ENCODE assay signal across 10 cellular contexts in the genomic region with DNA sequence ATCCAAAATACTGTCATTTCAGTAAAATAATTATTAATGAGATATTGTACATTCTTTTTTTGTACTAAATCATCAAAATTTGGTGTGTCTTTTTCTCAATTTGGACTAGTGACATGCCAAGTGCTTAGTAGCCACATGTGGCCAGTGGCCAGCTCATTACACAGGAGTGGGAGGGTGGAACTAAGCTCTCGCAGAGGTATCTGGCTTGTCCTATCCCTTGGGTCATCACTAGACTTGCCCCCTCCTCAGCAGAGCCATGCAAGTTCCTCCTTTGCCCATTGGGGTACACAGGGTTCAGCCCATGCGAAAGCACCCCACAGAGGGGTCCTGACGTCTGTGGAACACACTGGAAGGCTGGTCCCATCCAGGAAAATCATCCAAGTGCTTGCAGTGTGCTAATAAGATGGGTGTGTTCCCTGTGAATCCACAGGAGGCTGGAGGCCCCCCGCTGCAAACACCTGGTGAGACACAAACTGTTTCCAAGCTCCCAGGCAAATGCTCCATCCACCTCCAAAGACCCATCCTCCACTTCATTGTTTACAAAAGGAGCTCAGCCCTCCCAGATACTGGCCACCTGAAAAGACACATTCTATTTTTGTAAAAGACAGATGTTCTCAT. TPM values are rescaled to one million over a fixed set of nuclear protein-coding genes. Genes with fewer than 3 reads are reported as not detected.
DNase-seq lines count a peak whose midpoint lies in the region; ATAC-seq and TF ChIP-seq lines count a peak whose summit lies in the region.
"Had no signal": no experiment of that assay in that cellular context is flagged by ENCODE, and none has a peak within 500 bp of the region (broad histone marks: within the 10 kb centered on the region; RNA-seq: fewer than 3 reads in every experiment).

No MANE protein-coding gene starts in this region.

- H3K9me3 ChIP-seq in A673 (ENCODE audit: low read depth, low read length, poor library complexity, severe bottlenecking) = no peaks in the 10 kb centered on the region
- no peaks in the 10 kb centered on the region for H3K9me3 ChIP-seq in SJCRH30 (replicated peaks)

- POLR2A ChIA-PET in A673 (lab: Charles Lee; ENCODE audit: low non-redundant PET) = no interaction called here

- H3K9me3 Mint-ChIP-seq in stimulated activated naive B cell treated with anti-CD40 and anti-IgM and Interleukin-4, amounts not matched to agents 10 μg/mL and 1 μg/mL and 100 μg/mL, for 72 hours = no peaks in the 10 kb centered on the region

- peak; percentile 37 for DNase-seq in activated CD8-positive, alpha-beta memory T cell treated with anti-CD3 and anti-CD28 coated beads for 24 hours
- no peak for DNase-seq in activated CD8-positive, alpha-beta memory T cell treated with anti-CD3 and anti-CD28 coated beads, Interleukin-2, amount 50 U/mL, for 4 hours
- DNase-seq in RKO (ENCODE audit: low spot score) = peak; percentile 94
- no peak for DNase-seq in fibroblast of pulmonary artery (ENCODE audit: low read depth)
- no peak for DNase-seq in stimulated activated naive B cell treated with anti-CD40 and anti-IgM and Interleukin-4, amounts not matched to agents 10 μg/mL and 1 μg/mL and 100 μg/mL, for 72 hours
- DNase-seq in A673 (ENCODE audit: low spot score) = no peak
- DNase-seq in NCI-H510A (lab: John Stamatoyannopoulos, UW) = no peak
- DNase-seq in SJCRH30 = no peak
- DNase-seq: erythroblast, NCI-H2081 had no signal

- TF ChIP-seq CTCF in fibroblast of pulmonary artery (IDR thresholded peaks at IDR 0.05; ENCODE audit: low read length, missing control alignments) (no peak), A673 (conservative IDR thresholded peaks at IDR 0.05; ENCODE audit: low read depth, low read length) (no peak)

- peaks cover 44 to 70% of the 10 kb centered on the region in 2 donors for H3K4me1 Mint-ChIP-seq in stimulated activated naive B cell treated with anti-CD40 and anti-IgM and Interleukin-4, amounts not matched to agents 10 μg/mL and 1 μg/mL and 100 μg/mL, for 72 hours

- H3K4me3 Mint-ChIP-seq in stimulated activated naive B cell treated with anti-CD40 and anti-IgM and Interleukin-4, amounts not matched to agents 10 μg/mL and 1 μg/mL and 100 μg/mL, for 72 hours = peak overlapping the region; percentile 87 to 91

- H3K4me3 ChIP-seq in fibroblast of pulmonary artery (replicated peaks; ENCODE audit: low read depth, low read length) (peak overlapping the region; percentile 77), A673 (ENCODE audit: low read depth, low read length, poor library complexity, severe bottlenecking) (no peak overlapping the region), SJCRH30 (no peak overlapping the region)

- ATAC-seq in stimulated activated naive B cell treated with anti-CD40 and anti-IgM and Interleukin-4, amounts not matched to agents 10 μg/mL and 1 μg/mL and 100 μg/mL, for 72 hours (replicated peaks) = no peak

- BruUV-seq in A673 (replicated peaks; lab: Mats Ljungman, UMichigan) = no TSS peak

- H3K36me3 ChIP-seq in A673 (ENCODE audit: insufficient read depth, low read length, poor library complexity, severe bottlenecking) = no peaks in the 10 kb centered on the region
- no peaks in the 10 kb centered on the region for H3K36me3 ChIP-seq in SJCRH30

- peaks cover 63% of the 10 kb centered on the region for H3K27me3 ChIP-seq in A673 (replicated peaks; ENCODE audit: insufficient read depth, low read depth, low read length, poor library complexity)
- no peaks in the 10 kb centered on the region for H3K27me3 ChIP-seq in SJCRH30

- no peak overlapping the region for H3K27ac Mint-ChIP-seq in stimulated activated naive B cell treated with anti-CD40 and anti-IgM and Interleukin-4, amounts not matched to agents 10 μg/mL and 1 μg/mL and 100 μg/mL, for 72 hours

- intact Hi-C loops in A673 (cut with micrococcal nuclease; ENCODE audit: unreplicated experiment) = no loop called here

- H3K27me3 Mint-ChIP-seq in stimulated activated naive B cell treated with anti-CD40 and anti-IgM and Interleukin-4, amounts not matched to agents 10 μg/mL and 1 μg/mL and 100 μg/mL, for 72 hours = peaks cover 23% of the 10 kb centered on the region in 2 donors

- H3K27ac ChIP-seq in A673 (ENCODE audit: low read depth, low read length, poor library complexity, severe bottlenecking) (no peak overlapping the region), SJCRH30 (no peak overlapping the region)

- H3K4me1 ChIP-seq in A673 (ENCODE audit: insufficient read depth, low read length, poor library complexity, severe bottlenecking) (no peaks in the 10 kb centered on the region), SJCRH30 (peaks cover 6% of the 10 kb centered on the region; the same call in 1 of the 2 replicates)

- H3K36me3 Mint-ChIP-seq in stimulated activated naive B cell treated with anti-CD40 and anti-IgM and Interleukin-4, amounts not matched to agents 10 μg/mL and 1 μg/mL and 100 μg/mL, for 72 hours = peaks cover 7 to 11% of the 10 kb centered on the region in 2 donors

- CTCF ChIA-PET in A673 (lab: Charles Lee) = no interaction called here

RNA-seq across cellular contexts. Expression of a gene that starts 1.3 kb away (rescaled TPM):
- 0.47 and 0.79 TPM in 2 replicates for total RNA-seq in A673 (2021)
- not detected in 2 replicates for total RNA-seq in SJCRH30 (2014; rRNA removed; shearing (Covaris generic))

Comparison
In these comparisons a context has a peak if more than half of its experiments do, and no peak if none do; other contexts are left out.
1. DNase-seq: peak in activated CD8-positive, alpha-beta memory T cell treated with anti-CD3 and anti-CD28 coated beads for 24 hours (single experiment) and RKO (single experiment); none in activated CD8-positive, alpha-beta memory T cell treated with anti-CD3 and anti-CD28 coated beads, Interleukin-2, amount 50 U/mL, for 4 hours (single experiment), fibroblast of pulmonary artery (single experiment), stimulated activated naive B cell treated with anti-CD40 and anti-IgM and Interleukin-4, amounts not matched to agents 10 μg/mL and 1 μg/mL and 100 μg/mL, for 72 hours (single experiment), A673 (single experiment), NCI-H510A (single experiment) and SJCRH30 (0 of 2).